Comparison of ENCODE assay signal across 7 cellular contexts in genomic region chr15:28125673-28126651, GRCh38. TPM values are rescaled to one million over a fixed set of nuclear protein-coding genes. Genes with fewer than 3 reads are reported as not detected.
A peak's percentile ranks its signal among the peaks of the same experiment; 100 is the strongest.
DNase-seq lines count a peak whose midpoint lies in the region; ATAC-seq and TF ChIP-seq lines count a peak whose summit lies in the region.

No MANE protein-coding gene starts in this region.

- H3K27me3 Mint-ChIP-seq in IgD-negative memory B cell = no peaks in the 10 kb centered on the region

- peaks cover 10 to 22% (median 12%) of the 10 kb centered on the region in 3 donors for H3K4me1 Mint-ChIP-seq in IgD-negative memory B cell

- 47 to 60% methylated on average over 5 to 12 of the region's 17 CpGs for WGBS in gastroesophageal sphincter (ENCODE audit: low coverage in 1 of 2), 2 donors

- H3K4me1 ChIP-seq in gastroesophageal sphincter = no peaks in the 10 kb centered on the region

- no peaks in the 10 kb centered on the region for H3K9me3 Mint-ChIP-seq in IgD-negative memory B cell

- no peak overlapping the region for H3K4me3 ChIP-seq in gastroesophageal sphincter
- no peak overlapping the region for H3K4me3 ChIP-seq in retinal pigment epithelial cell (ENCODE audit: low read length)

- DNase-seq in ELF-1 (ENCODE audit: low read depth, low spot score) (peak; percentile 21), retinal pigment epithelial cell (ENCODE audit: low read depth) (peak; percentile 12)

- peak overlapping the region in 2 of 3 donors; percentile 53 to 65 for H3K27ac Mint-ChIP-seq in IgD-negative memory B cell

- H3K27me3 ChIP-seq in gastroesophageal sphincter = no peaks in the 10 kb centered on the region

- no peak for TF ChIP-seq EP300 in gastroesophageal sphincter (IDR thresholded peaks at IDR 0.05)

- no peak overlapping the region for H3K4me3 Mint-ChIP-seq in IgD-negative memory B cell

- ATAC-seq in SK-N-SH treated with all-trans-retinoic acid at 6 μM for 48 hours (peak; percentile 61; the same call in 2 of the 3 replicates), gastroesophageal sphincter (no peak), GM18858 (IDR thresholded peaks at IDR 0.05; ENCODE audit: unreplicated experiment) (no peak), GM21529 (IDR thresholded peaks at IDR 0.05; ENCODE audit: unreplicated experiment) (no peak)

- peaks cover 12% of the 10 kb centered on the region for H3K36me3 Mint-ChIP-seq in IgD-negative memory B cell

- peaks cover 0 to 90% of the 10 kb centered on the region in 2 donors for H3K36me3 ChIP-seq in gastroesophageal sphincter

- H3K27ac ChIP-seq in gastroesophageal sphincter = no peak overlapping the region

- TF ChIP-seq CTCF in gastroesophageal sphincter (IDR thresholded peaks at IDR 0.05) (peak; percentile 47 to 65 (median 56)), retinal pigment epithelial cell (conservative IDR thresholded peaks at IDR 0.05; ENCODE audit: low read depth, low read length) (peak; percentile 60)

- no peak for TF ChIP-seq POLR2A in gastroesophageal sphincter (IDR thresholded peaks at IDR 0.05)

- H3K9me3 ChIP-seq in gastroesophageal sphincter = no peaks in the 10 kb centered on the region

TF ChIP-seq in SK-N-SH treated with all-trans-retinoic acid at 6 μM for 48 hours, 23 proteins besides CTCF, POLR2A, EP300 and RAD21:
- TF ChIP-seq SNAI2 (CRISPR knock-in tag; IDR thresholded peaks at IDR 0.05) (no peak), TSHZ2 (CRISPR knock-in tag; IDR thresholded peaks at IDR 0.05) (no peak), ZNF8 (CRISPR knock-in tag; IDR thresholded peaks at IDR 0.05) (no peak), CREB5 (CRISPR knock-in tag; IDR thresholded peaks at IDR 0.05; ENCODE audit: low read depth) (no peak), RARB (CRISPR knock-in tag; IDR thresholded peaks at IDR 0.05) (no peak), OSR1 (CRISPR knock-in tag; IDR thresholded peaks at IDR 0.05) (no peak), ZFP3 (CRISPR knock-in tag; IDR thresholded peaks at IDR 0.05) (no peak), TCF4 (CRISPR knock-in tag; IDR thresholded peaks at IDR 0.05; ENCODE audit: borderline replicate concordance) (no peak), ZC3H10 (CRISPR knock-in tag; IDR thresholded peaks at IDR 0.05) (no peak), CSDC2 (CRISPR knock-in tag; IDR thresholded peaks at IDR 0.05) (no peak)

RNA-seq across cellular contexts. Expression of gene OCA2, which starts 26.8 kb away (rescaled TPM):
- not detected for polyA plus RNA-seq in IgD-negative memory B cell
- 1 to 10 TPM in 2 of 4 donors, under 1 TPM in 1, not detected in 1; 0.40 to 2.0 (median 1.1) TPM for total RNA-seq in gastroesophageal sphincter
